In the genomic region with DNA sequence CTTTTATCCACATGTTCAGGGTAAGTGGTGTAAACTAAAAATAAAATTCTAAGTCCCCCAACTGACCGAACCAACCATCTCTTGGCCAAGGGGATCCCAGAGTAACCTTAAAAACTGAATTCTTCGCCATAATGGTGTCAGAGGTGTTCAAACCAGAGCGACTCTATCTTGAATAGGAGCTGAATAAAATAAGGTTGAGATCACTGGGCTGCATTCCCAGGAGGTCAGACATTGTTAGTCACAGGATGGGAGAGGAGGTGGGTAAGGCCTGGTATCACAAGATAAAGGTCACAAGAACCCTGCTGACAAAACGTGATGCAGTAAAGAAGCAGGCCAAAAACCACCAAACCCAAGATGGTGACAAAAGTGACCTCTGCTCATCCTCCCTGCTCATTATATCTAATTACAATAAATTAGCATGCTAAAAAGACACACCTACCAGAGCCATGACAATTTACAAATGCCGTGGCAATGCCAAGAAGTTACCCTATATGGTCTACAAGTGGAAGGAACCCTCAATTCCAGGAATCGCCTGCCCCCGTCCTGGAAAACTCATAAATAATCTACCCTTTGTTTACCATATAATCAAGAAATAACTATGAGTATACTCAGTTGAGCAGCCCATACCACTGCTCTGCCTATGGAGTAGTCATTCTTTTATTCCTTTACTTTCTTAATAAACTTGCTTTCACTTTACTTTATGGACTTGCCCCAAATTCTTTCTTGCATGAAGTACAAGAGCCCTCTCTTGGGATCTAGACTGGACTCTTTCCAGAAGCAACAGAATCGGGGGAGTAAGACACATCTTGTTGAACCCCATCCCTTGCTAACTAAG, we compare ENCODE assay signal across 1 cellular context.
TF ChIP-seq lines count a peak whose summit lies in the region.

No MANE protein-coding gene starts in this region.

TF ChIP-seq in K562, 482 proteins besides CTCF, POLR2A, EP300 and RAD21 (continued from another document and continues in another):
- peak in 1 of 2 experiments; percentile 84; a peak in 2 of 4 replicates for TF ChIP-seq ZMIZ1 (IDR thresholded peaks at IDR 0.05; ENCODE audit: low read depth in 2 of 2, low read length in 2 of 2)
- peak; percentile 88 for TF ChIP-seq BHLHE40 (IDR thresholded peaks at IDR 0.05; ENCODE audit: low read length)
- 0 out of 2 replicates have a peak, but pooled peaks have one; percentile 32 for TF ChIP-seq ZNF24 (IDR thresholded peaks at IDR 0.05)
- no peak for TF ChIP-seq RHOXF2B (CRISPR knock-in tag; conservative IDR thresholded peaks at IDR 0.05)
- TF ChIP-seq ETS2 (tag; IDR thresholded peaks at IDR 0.05; ENCODE audit: borderline replicate concordance, poor library complexity, severe bottlenecking), result no peak
- 0 out of 2 replicates have a peak, but pooled peaks have one; percentile 58 for TF ChIP-seq SMARCC2 (IDR thresholded peaks at IDR 0.05; ENCODE audit: low read depth)
- TF ChIP-seq POLR2G (IDR thresholded peaks at IDR 0.05; ENCODE audit: low read depth, low read length), result no peak
- no peak for TF ChIP-seq ETS1 (conservative IDR thresholded peaks at IDR 0.05; ENCODE audit: control insufficient read depth, low read depth, low read length)
- peak; percentile 97 for TF ChIP-seq ELF4 (CRISPR knock-in tag; IDR thresholded peaks at IDR 0.05)
- TF ChIP-seq MEF2A (IDR thresholded peaks at IDR 0.05; ENCODE audit: control insufficient read depth, low read depth, low read length), result 0 out of 2 replicates have a peak, but pooled peaks have one; percentile 9
- TF ChIP-seq ZNF785 (CRISPR knock-in tag; IDR thresholded peaks at IDR 0.05), result no peak
- TF ChIP-seq PKNOX1 (IDR thresholded peaks at IDR 0.05), result peak; percentile 24; the same call in 1 of the 2 replicates
- TF ChIP-seq TOE1 (IDR thresholded peaks at IDR 0.05; ENCODE audit: borderline replicate concordance), result peak; percentile 74; the same call in 1 of the 2 replicates
- TF ChIP-seq TOE1 (CRISPR knock-in tag; IDR thresholded peaks at IDR 0.05; ENCODE audit: borderline replicate concordance, low read depth), result no peak
- peak in 1 of 3 experiments; percentile 75; a peak in 2 of 6 replicates for TF ChIP-seq ZBTB11 (CRISPR knock-in tag; IDR thresholded peaks at IDR 0.05)
- peak; percentile 92 for TF ChIP-seq ZKSCAN8 (CRISPR knock-in tag; IDR thresholded peaks at IDR 0.05)
- no peak for TF ChIP-seq ZNF124 (CRISPR knock-in tag; IDR thresholded peaks at IDR 0.05)
- TF ChIP-seq NFATC3 (IDR thresholded peaks at IDR 0.05), result no peak
- peak; percentile 68 for TF ChIP-seq POLR2H (tag; IDR thresholded peaks at IDR 0.05; ENCODE audit: low read depth)
- TF ChIP-seq ZNF175 (CRISPR knock-in tag; IDR thresholded peaks at IDR 0.05; ENCODE audit: low read depth), result peak; percentile 98
- 0 out of 2 replicates have a peak, but pooled peaks have one; percentile 56 for TF ChIP-seq ARID3B (CRISPR knock-in tag; IDR thresholded peaks at IDR 0.05; ENCODE audit: borderline replicate concordance)
- TF ChIP-seq MLX (CRISPR knock-in tag; conservative IDR thresholded peaks at IDR 0.05), result no peak
- no peak for TF ChIP-seq ZNF217 (CRISPR knock-in tag; IDR thresholded peaks at IDR 0.05)
- TF ChIP-seq, protein P1, sequence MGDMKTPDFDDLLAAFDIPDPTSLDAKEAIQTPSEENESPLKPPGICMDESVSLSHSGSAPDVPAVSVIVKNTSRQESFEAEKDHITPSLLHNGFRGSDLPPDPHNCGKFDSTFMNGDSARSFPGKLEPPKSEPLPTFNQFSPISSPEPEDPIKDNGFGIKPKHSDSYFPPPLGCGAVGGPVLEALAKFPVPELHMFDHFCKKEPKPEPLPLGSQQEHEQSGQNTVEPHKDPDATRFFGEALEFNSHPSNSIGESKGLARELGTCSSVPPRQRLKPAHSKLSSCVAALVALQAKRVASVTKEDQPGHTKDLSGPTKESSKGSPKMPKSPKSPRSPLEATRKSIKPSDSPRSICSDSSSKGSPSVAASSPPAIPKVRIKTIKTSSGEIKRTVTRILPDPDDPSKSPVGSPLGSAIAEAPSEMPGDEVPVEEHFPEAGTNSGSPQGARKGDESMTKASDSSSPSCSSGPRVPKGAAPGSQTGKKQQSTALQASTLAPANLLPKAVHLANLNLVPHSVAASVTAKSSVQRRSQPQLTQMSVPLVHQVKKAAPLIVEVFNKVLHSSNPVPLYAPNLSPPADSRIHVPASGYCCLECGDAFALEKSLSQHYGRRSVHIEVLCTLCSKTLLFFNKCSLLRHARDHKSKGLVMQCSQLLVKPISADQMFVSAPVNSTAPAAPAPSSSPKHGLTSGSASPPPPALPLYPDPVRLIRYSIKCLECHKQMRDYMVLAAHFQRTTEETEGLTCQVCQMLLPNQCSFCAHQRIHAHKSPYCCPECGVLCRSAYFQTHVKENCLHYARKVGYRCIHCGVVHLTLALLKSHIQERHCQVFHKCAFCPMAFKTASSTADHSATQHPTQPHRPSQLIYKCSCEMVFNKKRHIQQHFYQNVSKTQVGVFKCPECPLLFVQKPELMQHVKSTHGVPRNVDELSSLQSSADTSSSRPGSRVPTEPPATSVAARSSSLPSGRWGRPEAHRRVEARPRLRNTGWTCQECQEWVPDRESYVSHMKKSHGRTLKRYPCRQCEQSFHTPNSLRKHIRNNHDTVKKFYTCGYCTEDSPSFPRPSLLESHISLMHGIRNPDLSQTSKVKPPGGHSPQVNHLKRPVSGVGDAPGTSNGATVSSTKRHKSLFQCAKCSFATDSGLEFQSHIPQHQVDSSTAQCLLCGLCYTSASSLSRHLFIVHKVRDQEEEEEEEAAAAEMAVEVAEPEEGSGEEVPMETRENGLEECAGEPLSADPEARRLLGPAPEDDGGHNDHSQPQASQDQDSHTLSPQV (IDR thresholded peaks at IDR 0.05), result peak; percentile 97
- TF ChIP-seq ZNF354B (CRISPR knock-in tag; IDR thresholded peaks at IDR 0.05), result peak; percentile 63; the same call in 1 of the 2 replicates
- no peak for TF ChIP-seq HNRNPK (IDR thresholded peaks at IDR 0.05; ENCODE audit: low read depth, low read length, poor library complexity, severe bottlenecking)
- 0 out of 2 replicates have a peak, but pooled peaks have one; percentile 21 for TF ChIP-seq ILK (tag; IDR thresholded peaks at IDR 0.05; ENCODE audit: borderline replicate concordance, low read depth)
- TF ChIP-seq CHCHD3 (CRISPR knock-in tag; IDR thresholded peaks at IDR 0.05), result no peak
- no peak for TF ChIP-seq KDM2B (CRISPR knock-in tag; IDR thresholded peaks at IDR 0.05)
- no peak for TF ChIP-seq SAFB2 (IDR thresholded peaks at IDR 0.05; ENCODE audit: borderline replicate concordance, low read depth, low read length, severe bottlenecking)
- 0 out of 2 replicates have a peak, but pooled peaks have one; percentile 28 for TF ChIP-seq MYC (IDR thresholded peaks at IDR 0.05; ENCODE audit: low read depth, low read length)
- TF ChIP-seq MYC (CRISPR knock-in tag; IDR thresholded peaks at IDR 0.05; ENCODE audit: borderline replicate concordance, low read depth), result no peak
- TF ChIP-seq ZBTB2 (IDR thresholded peaks at IDR 0.05), result peak; percentile 38; the same call in 1 of the 2 replicates
- no peak for TF ChIP-seq MED1 (CRISPR knock-in tag; IDR thresholded peaks at IDR 0.05; ENCODE audit: borderline replicate concordance)
- no peak for TF ChIP-seq COPS2 (conservative IDR thresholded peaks at IDR 0.05)
- TF ChIP-seq TAL1 (IDR thresholded peaks at IDR 0.05), result peak; percentile 74
- no peak for TF ChIP-seq ZNF232 (CRISPR knock-in tag; IDR thresholded peaks at IDR 0.05)
- TF ChIP-seq STAG1 (CRISPR knock-in tag; IDR thresholded peaks at IDR 0.05; ENCODE audit: borderline replicate concordance), result no peak
